ENCODE assay signal across 8 cellular contexts in the genomic region with DNA sequence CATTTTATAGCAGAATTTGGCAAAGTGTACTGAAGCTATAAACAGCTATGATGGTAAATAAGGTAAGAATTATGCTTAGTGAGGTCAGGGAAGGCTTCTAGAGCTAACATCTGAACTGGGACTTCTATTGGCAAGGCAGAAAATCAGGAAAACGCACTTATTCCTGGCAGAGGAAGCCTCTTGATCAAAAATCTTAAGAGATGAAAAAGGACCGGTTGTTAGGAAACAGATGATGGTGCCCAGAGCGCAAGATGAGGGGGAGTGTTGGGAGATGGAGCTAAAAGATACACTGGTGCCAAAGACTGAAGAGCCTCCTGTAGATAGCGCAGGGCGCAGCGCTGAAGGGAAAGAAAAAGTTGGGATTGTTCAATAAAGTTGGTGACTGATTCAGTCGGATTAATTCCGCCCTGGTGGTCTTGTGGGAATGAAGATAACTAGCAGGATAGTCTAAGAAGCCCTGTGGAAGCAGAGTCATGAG. TPM values are rescaled to one million over a fixed set of nuclear protein-coding genes. Genes with fewer than 3 reads are reported as not detected.
DNase-seq lines count a peak whose midpoint lies in the region; ATAC-seq and TF ChIP-seq lines count a peak whose summit lies in the region.

No MANE protein-coding gene starts in this region.

- no peaks in the 10 kb centered on the region for H3K9me3 ChIP-seq in smooth muscle cell (replicated peaks; ENCODE audit: low read depth)

- peak overlapping the region; percentile 98 for H3K27ac Mint-ChIP-seq in T-helper 1 cell treated with Interleukin-12 subunit alpha and Interleukin-12 subunit beta and Interleukin-4 antibody, amounts not matched to agents 30 μg/mL and 1 μg/mL, for 36 hours
- peak overlapping the region; percentile 97 to 98 for H3K27ac Mint-ChIP-seq in activated naive CD4-positive, alpha-beta T cell treated with anti-CD3 and anti-CD28 coated beads, Interleukin-2, amount 50 U/mL, for 72 hours

- ATAC-seq in HG03354 (IDR thresholded peaks at IDR 0.05; ENCODE audit: poor library complexity, severe bottlenecking, unreplicated experiment) (peak; percentile 17), GM18520 (IDR thresholded peaks at IDR 0.05; ENCODE audit: unreplicated experiment) (no peak)
- peak; percentile 4 to 13 for ATAC-seq in activated naive CD4-positive, alpha-beta T cell treated with anti-CD3 and anti-CD28 coated beads, Interleukin-2, amount 50 U/mL, for 72 hours

- peaks cover 6% of the 10 kb centered on the region for H3K36me3 Mint-ChIP-seq in T-helper 1 cell treated with Interleukin-12 subunit alpha and Interleukin-12 subunit beta and Interleukin-4 antibody, amounts not matched to agents 30 μg/mL and 1 μg/mL, for 36 hours (ENCODE audit: low read depth)
- peaks cover 6 to 10% of the 10 kb centered on the region in 2 donors for H3K36me3 Mint-ChIP-seq in activated naive CD4-positive, alpha-beta T cell treated with anti-CD3 and anti-CD28 coated beads, Interleukin-2, amount 50 U/mL, for 72 hours

- peaks cover 9% of the 10 kb centered on the region for H3F3A ChIP-seq in smooth muscle cell (ENCODE audit: low read depth)

- peaks cover 43% of the 10 kb centered on the region for H4K20me1 ChIP-seq in smooth muscle cell (ENCODE audit: low read depth)

- no peaks in the 10 kb centered on the region for H3K36me3 ChIP-seq in smooth muscle cell (ENCODE audit: low read depth)

- no peak overlapping the region for H2AFZ ChIP-seq in smooth muscle cell (ENCODE audit: low read depth)

- peaks cover 4% of the 10 kb centered on the region for H3K27me3 Mint-ChIP-seq in T-helper 1 cell treated with Interleukin-12 subunit alpha and Interleukin-12 subunit beta and Interleukin-4 antibody, amounts not matched to agents 30 μg/mL and 1 μg/mL, for 36 hours (ENCODE audit: low read depth)

- H3K9ac ChIP-seq in smooth muscle cell (ENCODE audit: low read depth): peak overlapping the region; percentile 100

- peaks cover 35% of the 10 kb centered on the region for H3K4me1 Mint-ChIP-seq in T-helper 1 cell treated with Interleukin-12 subunit alpha and Interleukin-12 subunit beta and Interleukin-4 antibody, amounts not matched to agents 30 μg/mL and 1 μg/mL, for 36 hours (ENCODE audit: low read depth)

- peak overlapping the region; percentile 90 for H3K4me2 ChIP-seq in smooth muscle cell

- no peak for TF ChIP-seq CTCF in smooth muscle cell (IDR thresholded peaks at IDR 0.05; ENCODE audit: borderline replicate concordance, insufficient read depth, poor library complexity, severe bottlenecking)

- no peaks in the 10 kb centered on the region for H3K9me3 Mint-ChIP-seq in T-helper 1 cell treated with Interleukin-12 subunit alpha and Interleukin-12 subunit beta and Interleukin-4 antibody, amounts not matched to agents 30 μg/mL and 1 μg/mL, for 36 hours
- no peaks in the 10 kb centered on the region for H3K9me3 Mint-ChIP-seq in activated naive CD4-positive, alpha-beta T cell treated with anti-CD3 and anti-CD28 coated beads, Interleukin-2, amount 50 U/mL, for 72 hours

- H3K4me1 ChIP-seq in smooth muscle cell (ENCODE audit: low read depth): peaks cover 35% of the 10 kb centered on the region

- peak overlapping the region; percentile 98 for H3K27ac ChIP-seq in smooth muscle cell (ENCODE audit: low read depth)

- H3K27me3 ChIP-seq in smooth muscle cell (ENCODE audit: low read depth): no peaks in the 10 kb centered on the region

- peaks cover 44% of the 10 kb centered on the region for H3K79me2 ChIP-seq in smooth muscle cell (ENCODE audit: low read depth)

- H3K4me3 ChIP-seq in smooth muscle cell: peak overlapping the region; percentile 92

- no peak for DNase-seq in T-helper 1 cell
- DNase-seq in activated naive CD4-positive, alpha-beta T cell treated with anti-CD3 and anti-CD28 coated beads, Interleukin-2, amount 50 U/mL, for 72 hours (ENCODE audit: low spot score in 2 of 2): peak in 1 of 2 donors; percentile 16
- peak; percentile 24 for DNase-seq in hepatic stellate cell (ENCODE audit: low spot score)
- no peak for DNase-seq in smooth muscle cell (lab: John Stamatoyannopoulos, UW; ENCODE audit: unreplicated experiment)
- DNase-seq in NCI-H1092 treated with DMSO at 0.1 percent for 48 hours (lab: John Stamatoyannopoulos, UW): no peak

- WGBS in smooth muscle cell (ENCODE audit: low lambda C conversion rate): 5% methylated on average over 8 of the region's 8 CpGs

- peak overlapping the region; percentile 98 for H3K4me3 Mint-ChIP-seq in T-helper 1 cell treated with Interleukin-12 subunit alpha and Interleukin-12 subunit beta and Interleukin-4 antibody, amounts not matched to agents 30 μg/mL and 1 μg/mL, for 36 hours

RNA-seq across cellular contexts. Expression of a gene that starts 0.6 kb away (rescaled TPM):
- total RNA-seq in activated naive CD4-positive, alpha-beta T cell treated with anti-CD3 and anti-CD28 coated beads, Interleukin-2, amount 50 U/mL, for 72 hours: 10 to 100 TPM; 28.6 to 48.9 TPM
- 679 and 873 TPM in 2 replicates for total RNA-seq in smooth muscle cell
- polyA plus RNA-seq in smooth muscle cell: 605 and 783 TPM in 2 replicates

RNA-seq across cellular contexts. Expression of a gene that starts 37.0 kb away (rescaled TPM):
- total RNA-seq in activated naive CD4-positive, alpha-beta T cell treated with anti-CD3 and anti-CD28 coated beads, Interleukin-2, amount 50 U/mL, for 72 hours: not detected
- total RNA-seq in smooth muscle cell: not detected in 2 replicates
- polyA plus RNA-seq in smooth muscle cell: 1.7 and 4.0 TPM in 2 replicates

RNA-seq across cellular contexts. Expression of a gene that starts 53.2 kb away (rescaled TPM):
- 10 to 100 TPM in 1 of 2 donors, 1 to 10 TPM in 1; 6.7 to 20.3 TPM for total RNA-seq in activated naive CD4-positive, alpha-beta T cell treated with anti-CD3 and anti-CD28 coated beads, Interleukin-2, amount 50 U/mL, for 72 hours
- total RNA-seq in smooth muscle cell: 2.7 and 3.2 TPM in 2 replicates
- 3.1 and 4.7 TPM in 2 replicates for polyA plus RNA-seq in smooth muscle cell

Comparison
In these comparisons a context has a peak if more than half of its experiments do, and no peak if none do; other contexts are left out.
1. RNA of a gene that starts 0.6 kb away (total RNA-seq): 679 to 873 TPM in smooth muscle cell; 28.6 to 48.9 TPM in activated naive CD4-positive, alpha-beta T cell treated with anti-CD3 and anti-CD28 coated beads, Interleukin-2, amount 50 U/mL, for 72 hours; every median in the first group is over 10 times any median in the second.